ENCODE assay signal across 8 cellular contexts in genomic region chr18:42113529-42114191, GRCh38.
DNase-seq lines count a peak whose midpoint lies in the region; ATAC-seq, FAIRE-seq and TF ChIP-seq lines count a peak whose summit lies in the region.

No MANE protein-coding gene starts in this region.

- ATAC-seq in GM18499 (IDR thresholded peaks at IDR 0.05; ENCODE audit: insufficient read depth, unreplicated experiment) (peak; percentile 52), HG02623 (IDR thresholded peaks at IDR 0.05; ENCODE audit: unreplicated experiment) (peak; percentile 61)

- peak overlapping the region; percentile 68 for H3K4me2 ChIP-seq in OCI-LY3 (ENCODE audit: low read length)

- no peaks in the 10 kb centered on the region for H3K79me2 ChIP-seq in OCI-LY3 (ENCODE audit: low read length)

- peak overlapping the region; percentile 37 for H3K4me3 ChIP-seq in OCI-LY3 (ENCODE audit: low read length)
- H3K4me3 ChIP-seq in H7 (ENCODE audit: insufficient read depth, low read depth, low read length), result no peak overlapping the region

- DNase-seq in fibroblast of peridontal ligament (ENCODE audit: extremely low read depth), result peak; percentile 74
- no peak for DNase-seq in H7
- no peak for DNase-seq in NCI-H1436 treated with DMSO at 0.1 percent for 48 hours (lab: John Stamatoyannopoulos, UW)
- no peak for DNase-seq in kidney tubule cell (ENCODE audit: low spot score)
- DNase-seq in D721Med (ENCODE audit: insufficient read length, low spot score), result no peak

- no peak for FAIRE-seq in D721Med (lab: Jason Lieb, UNC)

- no peaks in the 10 kb centered on the region for H4K20me1 ChIP-seq in OCI-LY3 (ENCODE audit: insufficient read depth, low read length)

- H2AFZ ChIP-seq in OCI-LY3 (ENCODE audit: low read depth, low read length), result peak overlapping the region; percentile 97

- H3K27ac ChIP-seq in OCI-LY3 (ENCODE audit: low read length), result peak overlapping the region; percentile 70

- H3K36me3 ChIP-seq in OCI-LY3 (replicated peaks; ENCODE audit: low read depth, low read length) (no peaks in the 10 kb centered on the region), H7 (replicated peaks; ENCODE audit: control insufficient read depth, insufficient read depth, low read length) (no peaks in the 10 kb centered on the region)

- H3K9me3 ChIP-seq in OCI-LY3 (ENCODE audit: insufficient read depth, low read length), result no peaks in the 10 kb centered on the region

- no peak for TF ChIP-seq CTCF in OCI-LY3 (IDR thresholded peaks at IDR 0.05; ENCODE audit: low read depth, low read length)
- no peak for TF ChIP-seq CTCF in D721Med (IDR thresholded peaks at IDR 0.05; ENCODE audit: insufficient read depth, missing control alignments)

- H3K27me3 ChIP-seq in OCI-LY3 (ENCODE audit: low read depth, low read length) (no peaks in the 10 kb centered on the region), H7 (ENCODE audit: control insufficient read depth, insufficient read depth, low read length) (no peaks in the 10 kb centered on the region)

- H3K9ac ChIP-seq in OCI-LY3 (ENCODE audit: low read length), result peak overlapping the region; percentile 58

- H3K4me1 ChIP-seq in OCI-LY3 (ENCODE audit: low read length), result peaks cover 20% of the 10 kb centered on the region
